In the genomic region with DNA sequence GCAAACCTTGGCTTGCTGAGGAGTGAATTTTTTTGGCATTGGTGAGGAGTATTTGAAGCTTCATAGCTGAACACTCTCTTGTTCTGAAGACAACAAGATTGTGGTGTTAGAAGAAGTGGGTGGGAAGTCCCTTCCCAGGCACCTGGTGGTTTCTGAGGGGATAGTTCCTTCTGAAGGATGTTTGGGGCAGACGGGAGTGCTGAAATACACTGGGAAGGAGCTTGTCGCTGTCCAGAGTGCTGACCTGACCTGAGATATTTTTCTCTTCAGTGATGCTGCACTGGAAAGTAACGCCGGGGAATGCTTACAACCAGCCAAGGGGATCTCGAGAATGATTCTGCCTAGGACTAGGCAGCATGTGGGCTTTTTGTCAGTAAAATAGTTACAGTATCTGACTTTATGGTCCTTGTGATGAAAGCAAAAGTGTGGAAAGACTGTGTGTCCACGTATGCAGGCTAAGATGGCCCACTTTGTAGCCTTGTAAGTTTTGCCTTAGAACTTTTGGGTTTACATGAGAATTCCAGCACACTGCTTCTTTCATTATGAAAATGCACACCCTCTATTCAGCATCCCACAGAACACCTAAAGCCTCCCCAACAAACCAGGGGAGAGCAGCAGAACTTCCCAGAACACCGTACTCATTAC, we compare ENCODE assay signal across 8 cellular contexts. TPM values are rescaled to one million over a fixed set of nuclear protein-coding genes. Genes with fewer than 3 reads are reported as not detected.
DNase-seq lines count a peak whose midpoint lies in the region; ATAC-seq and TF ChIP-seq lines count a peak whose summit lies in the region.

No MANE protein-coding gene starts in this region.

- intact Hi-C loops in Right ventricle myocardium superior (cut with DNase I), result no loop called here
- intact Hi-C loops in cardiac septum (cut with DNase I), result no loop called here
- intact Hi-C loops in activated CD4-positive, alpha-beta T cell treated with anti-CD3 and anti-CD28 coated beads, Interleukin-2, amount 10 ng/mL, durations not matched to agents 24 days and 14 days (cut with micrococcal nuclease), result no loop called here
- intact Hi-C loops in heart right ventricle (cut with DNase I), result loop anchor here in 1 of 10 donors (5.0 kb wide), 1 partner anchor 35 kb away; a partner anchor contains a TSS

- H3K4me3 ChIP-seq in heart right ventricle, result no peak overlapping the region

- 32 to 33% methylated on average over 7 of the region's 7 CpGs for WGBS in heart right ventricle, 2 donors

- H3K4me1 Mint-ChIP-seq in activated CD4-positive, alpha-beta T cell treated with anti-CD3 and anti-CD28 coated beads, Interleukin-2, amount 10 ng/mL, durations not matched to agents 24 days and 14 days, result peaks cover 1% of the 10 kb centered on the region
- peaks cover 7% of the 10 kb centered on the region for H3K4me1 Mint-ChIP-seq in activated T-helper 17 cell treated with anti-CD3 and anti-CD28 coated beads, Interleukin-2, amount 50 U/mL, for 72 hours

- H3K27ac ChIP-seq in heart right ventricle, result no peak overlapping the region

- no peak for TF ChIP-seq CTCF in heart right ventricle (IDR thresholded peaks at IDR 0.05)

- H3K36me3 ChIP-seq in heart right ventricle, result peaks cover 0 to 5% (median 0%) of the 10 kb centered on the region in 9 donors

- no peaks in the 10 kb centered on the region for H3K36me3 Mint-ChIP-seq in activated CD4-positive, alpha-beta T cell treated with anti-CD3 and anti-CD28 coated beads, Interleukin-2, amount 10 ng/mL, durations not matched to agents 24 days and 14 days (ENCODE audit: low read depth)
- H3K36me3 Mint-ChIP-seq in activated T-helper 17 cell treated with anti-CD3 and anti-CD28 coated beads, Interleukin-2, amount 50 U/mL, for 72 hours (ENCODE audit: low read depth), result no peaks in the 10 kb centered on the region

- ATAC-seq in Right ventricle myocardium superior (ENCODE audit: poor library complexity) (peak; percentile 59), heart right ventricle (peak in 5 of 8 donors; percentile 13 to 65 (median 57)), GM21528 (IDR thresholded peaks at IDR 0.05; ENCODE audit: low FRiP score, unreplicated experiment) (no peak), HG03432 (IDR thresholded peaks at IDR 0.05; ENCODE audit: unreplicated experiment) (no peak)
- ATAC-seq in activated T-helper 17 cell treated with anti-CD3 and anti-CD28 coated beads, Interleukin-2, amount 50 U/mL, for 72 hours (replicated peaks), result no peak

- peaks cover 16% of the 10 kb centered on the region for H3K27me3 Mint-ChIP-seq in activated CD4-positive, alpha-beta T cell treated with anti-CD3 and anti-CD28 coated beads, Interleukin-2, amount 10 ng/mL, durations not matched to agents 24 days and 14 days
- peaks cover 35% of the 10 kb centered on the region for H3K27me3 Mint-ChIP-seq in activated T-helper 17 cell treated with anti-CD3 and anti-CD28 coated beads, Interleukin-2, amount 50 U/mL, for 72 hours

- peaks cover 0 to 10% (median 0%) of the 10 kb centered on the region in 7 donors for H3K27me3 ChIP-seq in heart right ventricle

- DNase-seq in Right ventricle myocardium superior (no peak), cardiac septum (ENCODE audit: low spot score) (no peak), heart right ventricle (peak in 1 of 2 donors; percentile 57)
- DNase-seq in activated CD4-positive, alpha-beta T cell treated with anti-CD3 and anti-CD28 coated beads, Interleukin-2, amount 10 ng/mL, durations not matched to agents 24 days and 14 days, result peak; percentile 76
- peak; percentile 57 for DNase-seq in stimulated activated CD8-positive, alpha-beta memory T cell treated with anti-CD3 and anti-CD28 coated beads, Interleukin-4, amount 100 ng/mL, for 48 hours

- H3K4me3 Mint-ChIP-seq in activated CD4-positive, alpha-beta T cell treated with anti-CD3 and anti-CD28 coated beads, Interleukin-2, amount 10 ng/mL, durations not matched to agents 24 days and 14 days, result no peak overlapping the region
- H3K4me3 Mint-ChIP-seq in activated T-helper 17 cell treated with anti-CD3 and anti-CD28 coated beads, Interleukin-2, amount 50 U/mL, for 72 hours, result no peak overlapping the region

- H3K9me3 Mint-ChIP-seq in activated CD4-positive, alpha-beta T cell treated with anti-CD3 and anti-CD28 coated beads, Interleukin-2, amount 10 ng/mL, durations not matched to agents 24 days and 14 days, result no peaks in the 10 kb centered on the region
- H3K9me3 Mint-ChIP-seq in activated T-helper 17 cell treated with anti-CD3 and anti-CD28 coated beads, Interleukin-2, amount 50 U/mL, for 72 hours, result peaks cover 4% of the 10 kb centered on the region

- H3K9me3 ChIP-seq in heart right ventricle, result no peaks in the 10 kb centered on the region

- H3K4me1 ChIP-seq in heart right ventricle, result peaks cover 0 to 9% (median 0%) of the 10 kb centered on the region in 9 donors

- H3K27ac Mint-ChIP-seq in activated CD4-positive, alpha-beta T cell treated with anti-CD3 and anti-CD28 coated beads, Interleukin-2, amount 10 ng/mL, durations not matched to agents 24 days and 14 days, result no peak overlapping the region
- H3K27ac Mint-ChIP-seq in activated T-helper 17 cell treated with anti-CD3 and anti-CD28 coated beads, Interleukin-2, amount 50 U/mL, for 72 hours, result no peak overlapping the region

RNA-seq across cellular contexts. Expression of a gene that starts 33.1 kb away (rescaled TPM):
- total RNA-seq in Right ventricle myocardium superior, result 11.1 TPM
- 16.0 TPM for total RNA-seq in cardiac septum
- total RNA-seq in activated CD4-positive, alpha-beta T cell treated with anti-CD3 and anti-CD28 coated beads, Interleukin-2, amount 10 ng/mL, durations not matched to agents 24 days and 14 days, result 0.17 and 0.21 TPM in 2 replicates
- total RNA-seq in heart right ventricle, result 10 to 100 TPM in 5 of 10 donors, 1 to 10 TPM in 5; 5.2 to 16.3 (median 9.2) TPM
- 10 to 100 TPM in 1 of 2 donors, 1 to 10 TPM in 1; 1.9 to 24.1 TPM for polyA plus RNA-seq in heart right ventricle
- total RNA-seq in activated T-helper 17 cell treated with anti-CD3 and anti-CD28 coated beads, Interleukin-2, amount 50 U/mL, for 72 hours, result under 1 TPM; 0.21 to 0.65 TPM

Comparison
In these comparisons a context has a peak if more than half of its experiments do, and no peak if none do; other contexts are left out.
1. ATAC-seq: peak in Right ventricle myocardium superior (single experiment) and heart right ventricle (5 of 8); none in GM21528 (single experiment), activated T-helper 17 cell treated with anti-CD3 and anti-CD28 coated beads, Interleukin-2, amount 50 U/mL, for 72 hours (single experiment) and HG03432 (single experiment).
2. DNase-seq: peak in activated CD4-positive, alpha-beta T cell treated with anti-CD3 and anti-CD28 coated beads, Interleukin-2, amount 10 ng/mL, durations not matched to agents 24 days and 14 days (single experiment) and stimulated activated CD8-positive, alpha-beta memory T cell treated with anti-CD3 and anti-CD28 coated beads, Interleukin-4, amount 100 ng/mL, for 48 hours (single experiment); none in Right ventricle myocardium superior (single experiment) and cardiac septum (single experiment).